22 cellular contexts compared by ENCODE assay signal in the genomic region with DNA sequence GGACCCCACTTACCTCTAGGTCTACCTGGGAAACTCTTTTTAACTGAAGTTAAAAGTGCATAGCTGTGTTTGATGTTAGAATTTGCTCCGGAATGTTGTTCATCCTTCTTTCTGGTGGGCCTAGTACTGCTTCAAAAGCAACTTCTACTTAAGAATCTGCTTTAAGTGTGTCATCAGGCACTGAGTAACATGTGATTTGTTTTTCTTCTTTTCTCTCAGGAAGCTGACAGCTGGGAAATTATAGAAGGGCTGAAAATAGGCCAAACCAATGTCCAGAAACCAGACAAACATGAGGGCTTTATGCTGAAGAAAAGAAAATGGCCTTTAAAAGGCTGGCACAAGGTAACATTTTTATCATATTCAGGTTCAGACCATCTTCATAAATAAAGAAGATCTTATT.
A peak's percentile ranks its signal among the peaks of the same experiment; 100 is the strongest.
DNase-seq lines count a peak whose midpoint lies in the region; ATAC-seq and TF ChIP-seq lines count a peak whose summit lies in the region.
"Had no signal": no experiment of that assay in that cellular context is flagged by ENCODE, and none has a peak within 500 bp of the region (broad histone marks: within the 10 kb centered on the region; RNA-seq: fewer than 3 reads in every experiment).

No MANE protein-coding gene starts in this region.

- no peaks in the 10 kb centered on the region for H3K79me2 ChIP-seq in hepatocyte

- H3K27me3 ChIP-seq in hepatocyte: no peaks in the 10 kb centered on the region
- H3K27me3 ChIP-seq: esophagus squamous epithelium, upper lobe of left lung had no signal

- DNase-seq in EH (ENCODE audit: low read depth) (peak; percentile 39), caudate nucleus (lab: John Stamatoyannopoulos, UW) (no peak), hepatocyte (ENCODE audit: low spot score) (no peak), pons (ENCODE audit: low spot score) (peak; percentile 68), NCI-H1930 (lab: John Stamatoyannopoulos, UW) (no peak)
- DNase-seq in activated effector memory CD4-positive, alpha-beta T cell treated with anti-CD3 and anti-CD28 coated beads, Interleukin-2, amount 50 U/mL, for 16 hours: no peak
- DNase-seq in activated CD4-positive, alpha-beta T cell treated with anti-CD3 and anti-CD28 coated beads for 36 hours: no peak
- DNase-seq: activated naive CD4-positive, alpha-beta T cell treated with anti-CD3 and anti-CD28 coated beads for 36 hours; CD4-positive, alpha-beta T cell; DND-41; effector CD4-positive, alpha-beta T cell; esophagus squamous epithelium; HCEC 1CT; Kasumi-1; naive B cell; NCI-H2171; stimulated activated naive CD4-positive, alpha-beta T cell treated with Interleukin-2 at 50 U/mL for 16 hours had no signal

- H3K9me2 ChIP-seq in hepatocyte (replicated peaks; ENCODE audit: insufficient read depth): no peaks in the 10 kb centered on the region

- POLR2A ChIA-PET in activated CD4-positive, alpha-beta T cell treated with anti-CD3 and anti-CD28 coated beads for 36 hours (lab: Charles Lee): no interaction called here

- peak overlapping the region; percentile 14 for H3K4me2 ChIP-seq in hepatocyte
- H3K4me2 ChIP-seq: A549 had no signal

- no peaks in the 10 kb centered on the region for H3K9me3 Mint-ChIP-seq in activated CD4-positive, alpha-beta T cell treated with anti-CD3 and anti-CD28 coated beads for 36 hours (ENCODE audit: low read depth)
- H3K9me3 Mint-ChIP-seq: activated naive CD4-positive, alpha-beta T cell treated with anti-CD3 and anti-CD28 coated beads for 36 hours; brain; CD4-positive, alpha-beta T cell; naive B cell had no signal

- H3K27ac ChIP-seq in caudate nucleus (ENCODE audit: low read depth, low read length): peak overlapping the region; percentile 18
- H3K27ac ChIP-seq in hepatocyte: peak overlapping the region; percentile 40
- H3K27ac ChIP-seq: A549, esophagus squamous epithelium had no signal

- H3K27me3 Mint-ChIP-seq in activated CD4-positive, alpha-beta T cell treated with anti-CD3 and anti-CD28 coated beads for 36 hours: peaks cover 11% of the 10 kb centered on the region
- H3K27me3 Mint-ChIP-seq: brain had no signal

- intact Hi-C loops in activated CD4-positive, alpha-beta T cell treated with anti-CD3 and anti-CD28 coated beads for 36 hours (cut with DNase I, micrococcal nuclease): no loop called here

- H3K36me3 Mint-ChIP-seq in activated CD4-positive, alpha-beta T cell treated with anti-CD3 and anti-CD28 coated beads for 36 hours (ENCODE audit: low read depth): no peaks in the 10 kb centered on the region
- H3K36me3 Mint-ChIP-seq: brain, naive B cell had no signal

- H3K4me3 Mint-ChIP-seq in activated CD4-positive, alpha-beta T cell treated with anti-CD3 and anti-CD28 coated beads for 36 hours: no peak overlapping the region
- H3K4me3 Mint-ChIP-seq: activated naive CD4-positive, alpha-beta T cell treated with anti-CD3 and anti-CD28 coated beads for 36 hours; brain; CD4-positive, alpha-beta T cell; naive B cell had no signal

- CTCF ChIA-PET in activated CD4-positive, alpha-beta T cell treated with anti-CD3 and anti-CD28 coated beads for 36 hours (lab: Charles Lee): interaction anchor here (0.6 kb wide), 1 partner anchor 392 kb away, joined by 3 read pairs; no protein-coding TSS in a partner anchor

- H3K4me1 Mint-ChIP-seq in activated CD4-positive, alpha-beta T cell treated with anti-CD3 and anti-CD28 coated beads for 36 hours: no peaks in the 10 kb centered on the region
- H3K4me1 Mint-ChIP-seq: naive B cell had no signal

- H2AFZ ChIP-seq in hepatocyte: no peak overlapping the region

- H4K20me1 ChIP-seq in hepatocyte (ENCODE audit: insufficient read depth, poor library complexity, severe bottlenecking): no peaks in the 10 kb centered on the region

- 69% methylated on average over 1 of the region's 1 CpG for WGBS in hepatocyte (ENCODE audit: low lambda C conversion rate, missing lambda C conversion rate)

- no peak overlapping the region for H3K4me3 ChIP-seq in hepatocyte
- H3K4me3 ChIP-seq: A549, esophagus squamous epithelium, upper lobe of left lung had no signal

- H3K9me3 ChIP-seq in hepatocyte (ENCODE audit: low read depth): no peaks in the 10 kb centered on the region
- H3K9me3 ChIP-seq: A549, esophagus squamous epithelium, upper lobe of left lung had no signal

- H3K4me1 ChIP-seq in hepatocyte (ENCODE audit: insufficient read depth): peaks cover 18% of the 10 kb centered on the region
- H3K4me1 ChIP-seq: A549 had no signal

- no peak overlapping the region for H3K27ac Mint-ChIP-seq in activated CD4-positive, alpha-beta T cell treated with anti-CD3 and anti-CD28 coated beads for 36 hours
- H3K27ac Mint-ChIP-seq: activated naive CD4-positive, alpha-beta T cell treated with anti-CD3 and anti-CD28 coated beads for 36 hours; CD4-positive, alpha-beta T cell; naive B cell had no signal

- no peaks in the 10 kb centered on the region for H3K36me3 ChIP-seq in hepatocyte (replicated peaks; ENCODE audit: insufficient read depth, low read depth)
- H3K36me3 ChIP-seq: esophagus squamous epithelium, upper lobe of left lung had no signal

- ATAC-seq in activated CD4-positive, alpha-beta T cell treated with anti-CD3 and anti-CD28 coated beads for 36 hours: no peak
- ATAC-seq in HG03442 (IDR thresholded peaks at IDR 0.05; ENCODE audit: unreplicated experiment): no peak
- ATAC-seq: A549, Right ventricle myocardium inferior had no signal

- no peak for TF ChIP-seq CTCF in hepatocyte (IDR thresholded peaks at IDR 0.05; ENCODE audit: poor library complexity)

Comparison
In these comparisons a context has a peak if more than half of its experiments do, and no peak if none do; other contexts are left out.
1. DNase-seq: peak in EH (single experiment) and pons (single experiment); none in caudate nucleus (0 of 61), hepatocyte (single experiment), activated effector memory CD4-positive, alpha-beta T cell treated with anti-CD3 and anti-CD28 coated beads, Interleukin-2, amount 50 U/mL, for 16 hours (single experiment), NCI-H1930 (0 of 2) and activated CD4-positive, alpha-beta T cell treated with anti-CD3 and anti-CD28 coated beads for 36 hours (single experiment).